In the genomic region with DNA sequence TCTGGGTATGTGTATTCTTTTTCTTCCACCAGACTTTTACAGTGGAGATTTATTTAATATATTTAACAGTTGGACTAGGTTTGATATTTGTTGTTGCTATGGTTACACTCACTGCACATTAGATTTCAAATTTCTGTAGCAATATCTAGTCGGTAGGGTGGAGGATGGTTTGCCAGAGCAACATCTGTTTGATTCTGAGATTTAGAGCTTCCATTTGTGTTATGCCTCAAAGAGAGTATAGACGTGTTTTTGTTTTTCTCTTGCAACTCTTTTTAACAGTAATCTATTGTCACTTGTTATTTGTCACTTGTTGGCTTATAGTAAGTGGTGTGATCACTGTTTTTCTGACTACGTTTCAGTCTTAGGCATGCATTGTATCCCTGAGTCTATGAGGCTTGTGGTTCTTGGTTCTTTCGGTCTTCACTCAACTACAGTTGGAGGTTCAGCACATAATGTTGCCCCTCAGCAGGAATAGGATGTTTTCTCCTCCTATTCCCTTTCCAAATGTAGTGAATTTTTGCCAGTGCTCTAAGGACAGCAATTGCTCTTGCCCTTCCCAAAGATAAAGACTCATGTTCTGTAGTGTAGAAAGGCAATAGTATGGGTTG, we compare ENCODE assay signal across 1 cellular context.
A peak's percentile ranks its signal among the peaks of the same experiment; 100 is the strongest.
TF ChIP-seq lines count a peak whose summit lies in the region.

No MANE protein-coding gene starts in this region.

TF ChIP-seq in K562, 482 proteins besides CTCF, POLR2A, EP300 and RAD21 (continued from another document):
- TF ChIP-seq RFX1 (IDR thresholded peaks at IDR 0.05), result peak; percentile 50
